9 cellular contexts compared by ENCODE assay signal in the genomic region with DNA sequence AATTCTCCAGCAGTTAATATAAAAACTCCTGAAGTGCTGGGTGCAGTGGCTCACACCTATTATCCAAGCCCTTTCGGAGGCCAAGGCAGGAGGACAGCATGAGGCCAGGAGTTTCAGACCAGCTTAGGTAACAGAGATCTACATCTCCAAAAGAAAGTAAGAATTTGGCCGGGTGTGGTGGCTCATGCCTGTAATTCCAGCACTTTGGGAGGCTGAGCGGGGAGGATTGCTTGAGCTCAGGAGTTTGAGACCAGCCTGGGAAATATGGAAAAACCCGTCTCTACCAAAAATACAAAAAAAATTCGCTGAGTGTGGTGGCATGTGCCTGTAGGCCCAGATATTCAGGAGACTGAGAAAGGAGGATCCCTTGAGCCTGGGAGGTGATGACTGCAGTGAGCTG.
"Had no signal": no experiment of that assay in that cellular context is flagged by ENCODE, and none has a peak within 500 bp of the region (broad histone marks: within the 10 kb centered on the region; RNA-seq: fewer than 3 reads in every experiment).

No MANE protein-coding gene starts in this region.

- H3K9ac ChIP-seq: GM23248 had no signal

- H2AFZ ChIP-seq: GM23338 had no signal

- H3K4me2 ChIP-seq: GM23338 had no signal

- DNase-seq: GM23248, GOT3, H7, H9, HCEC 1CT, HFFc6 had no signal

- H3K27ac ChIP-seq: GM23248 had no signal

- ATAC-seq: GM23338, HCT116 had no signal

- H3K36me3 ChIP-seq: HAP-1 had no signal

- H3K4me3 ChIP-seq: GM23248, GM23338, HAP-1 had no signal

- H3K9me3 ChIP-seq: HAP-1 had no signal
